In genomic region chr1:239909894-239910293, GRCh38 we compare ENCODE assay signal across 13 cellular contexts.
DNase-seq lines count a peak whose midpoint lies in the region; ATAC-seq and TF ChIP-seq lines count a peak whose summit lies in the region.
"Had no signal": no experiment of that assay in that cellular context is flagged by ENCODE, and none has a peak within 500 bp of the region (broad histone marks: within the 10 kb centered on the region; RNA-seq: fewer than 3 reads in every experiment).

No MANE protein-coding gene starts in this region.

- H3K36me3 ChIP-seq in lung (ENCODE audit: control insufficient read depth in 2 of 2, insufficient read depth in 2 of 2, low read length in 2 of 2): peaks cover 0 to 3% of the 10 kb centered on the region in 2 donors
- no peaks in the 10 kb centered on the region for H3K36me3 ChIP-seq in upper lobe of right lung

- H3K27ac ChIP-seq in lung (ENCODE audit: low read depth in 1 of 2, low read length in 1 of 2): no peak overlapping the region
- H3K27ac ChIP-seq in upper lobe of right lung: no peak overlapping the region

- H3K27me3 ChIP-seq in lung (ENCODE audit: control insufficient read depth, insufficient read depth) (no peaks in the 10 kb centered on the region), upper lobe of right lung (no peaks in the 10 kb centered on the region)

- 24 to 54% methylated on average over 10 of the region's 10 CpGs for WGBS in lung, 2 donors

- no peak for ATAC-seq in lung (ENCODE audit: insufficient read depth, low FRiP score)
- peak; percentile 85 for ATAC-seq in upper lobe of right lung
- no peak for ATAC-seq in GM18858 (IDR thresholded peaks at IDR 0.05; ENCODE audit: unreplicated experiment)
- no peak for ATAC-seq in HG03175 (IDR thresholded peaks at IDR 0.05; ENCODE audit: unreplicated experiment)
- ATAC-seq: activated CD8-positive, alpha-beta memory T cell treated with anti-CD3 and anti-CD28 coated beads, Interleukin-2, amount 10 ng/mL, durations not matched to agents 7 days and 5 days; T-helper 17 cell had no signal

- H3K9me3 ChIP-seq in lung (ENCODE audit: control insufficient read depth in 2 of 2, insufficient read depth in 1 of 2, low read length in 1 of 2) (no peaks in the 10 kb centered on the region), upper lobe of right lung (no peaks in the 10 kb centered on the region)

- H3K4me1 ChIP-seq in lung (ENCODE audit: control insufficient read depth in 2 of 2, insufficient read depth in 2 of 2, low read length in 2 of 2) (no peaks in the 10 kb centered on the region), upper lobe of right lung (no peaks in the 10 kb centered on the region)

- TF ChIP-seq CTCF in lung (IDR thresholded peaks at IDR 0.05; ENCODE audit: control extremely low read depth, extremely low read depth) (no peak), upper lobe of right lung (IDR thresholded peaks at IDR 0.05) (no peak)

- DNase-seq in NCI-H82 (lab: John Stamatoyannopoulos, UW) (peak; percentile 9), NCI-H82 treated with DMSO at 0.1 percent for 48 hours (lab: John Stamatoyannopoulos, UW; ENCODE audit: unreplicated experiment) (no peak), amniotic stem cell (lab: John Stamatoyannopoulos, UW) (peak; percentile 29), lung (ENCODE audit: low spot score) (peak; percentile 60), upper lobe of right lung (peak; percentile 85), D341Med (ENCODE audit: low spot score) (no peak)
- DNase-seq: 8988T; activated CD8-positive, alpha-beta memory T cell treated with anti-CD3 and anti-CD28 coated beads, Interleukin-2, amount 10 ng/mL, durations not matched to agents 7 days and 5 days; mesendoderm; stimulated activated CD4-positive, alpha-beta T cell treated with anti-CD3 and anti-CD28 coated beads, Interleukin-1b, Interleukin-23, amount 100 ng/mL, for 48 hours; T-helper 17 cell had no signal

- no peak overlapping the region for H3K4me3 ChIP-seq in lung
- no peak overlapping the region for H3K4me3 ChIP-seq in upper lobe of right lung

- intact Hi-C loops in upper lobe of right lung (cut with DNase I): no loop called here

Comparison
In these comparisons a context has a peak if more than half of its experiments do, and no peak if none do; other contexts are left out.
1. DNase-seq: peak in NCI-H82 (single experiment), amniotic stem cell (single experiment), lung (single experiment) and upper lobe of right lung (single experiment); none in NCI-H82 treated with DMSO at 0.1 percent for 48 hours (single experiment) and D341Med (single experiment).